Comparison of ENCODE assay signal across 1 cellular context in the genomic region with DNA sequence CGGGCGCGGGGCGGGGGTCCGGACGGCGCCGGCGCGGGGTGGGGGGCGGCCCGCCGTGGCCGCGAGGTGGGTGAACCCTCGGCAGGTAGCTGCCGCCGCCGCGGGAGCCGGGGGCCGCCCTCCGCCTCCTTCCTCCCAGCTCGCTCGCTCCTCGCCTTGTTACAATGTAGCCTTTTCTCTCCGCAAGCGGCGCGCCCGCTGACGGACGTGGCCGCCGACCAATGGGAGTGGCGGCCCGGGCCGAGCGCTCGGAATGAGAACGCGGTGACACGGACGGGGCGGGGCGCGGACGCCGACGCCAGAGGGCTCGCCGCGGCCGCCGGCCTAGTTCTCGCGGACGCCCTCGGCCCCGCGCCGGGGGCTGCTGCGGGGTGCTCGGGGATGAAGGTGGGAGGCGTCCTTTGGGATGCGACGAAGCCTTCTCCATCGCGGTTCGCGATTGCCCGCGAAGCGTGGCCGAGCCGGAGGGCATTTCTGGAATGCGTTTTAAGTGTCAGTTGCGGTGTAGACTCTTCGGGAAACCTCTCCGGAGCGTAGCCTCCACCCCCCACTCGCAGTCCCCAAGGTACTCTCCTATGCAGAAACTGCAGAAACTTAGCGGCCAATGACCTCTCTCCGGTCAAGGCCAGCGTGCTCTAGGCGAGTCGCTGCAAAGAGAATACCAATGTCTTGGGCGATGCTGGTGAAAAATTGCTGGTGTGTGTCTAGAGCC.
TF ChIP-seq lines count a peak whose summit lies in the region.

No MANE protein-coding gene starts in this region.

TF ChIP-seq in WTC11, 78 proteins besides CTCF, POLR2A, EP300 and RAD21 (continued from another document):
- TF ChIP-seq ETV6 (CRISPR knock-in tag; IDR thresholded peaks at IDR 0.05) (0 out of 2 replicates have a peak, but pooled peaks have one; percentile 60), GTF2I (CRISPR knock-in tag; conservative IDR thresholded peaks at IDR 0.05) (no peak), PRRX2 (CRISPR knock-in tag; IDR thresholded peaks at IDR 0.05) (no peak), TP53 (CRISPR knock-in tag; IDR thresholded peaks at IDR 0.05) (no peak), KAT7 (CRISPR knock-in tag; IDR thresholded peaks at IDR 0.05; ENCODE audit: borderline replicate concordance) (no peak), NFYB (CRISPR knock-in tag; conservative IDR thresholded peaks at IDR 0.05; ENCODE audit: low read depth) (peak; percentile 87), FOXP1 (CRISPR knock-in tag; IDR thresholded peaks at IDR 0.05; ENCODE audit: borderline replicate concordance) (no peak), NR2C2 (CRISPR knock-in tag; IDR thresholded peaks at IDR 0.05) (no peak), CREB1 (CRISPR knock-in tag; IDR thresholded peaks at IDR 0.05) (no peak), SOX15 (CRISPR knock-in tag; IDR thresholded peaks at IDR 0.05) (no peak), SMAD4 (CRISPR knock-in tag; IDR thresholded peaks at IDR 0.05) (no peak), TCF7 (CRISPR knock-in tag; IDR thresholded peaks at IDR 0.05; ENCODE audit: low read depth) (no peak), ZNF317 (CRISPR knock-in tag; IDR thresholded peaks at IDR 0.05; ENCODE audit: borderline replicate concordance, low read depth) (no peak), ATF1 (CRISPR knock-in tag; IDR thresholded peaks at IDR 0.05) (no peak), ZNF121 (CRISPR knock-in tag; IDR thresholded peaks at IDR 0.05) (no peak)
- TF ChIP-seq, protein P1, sequence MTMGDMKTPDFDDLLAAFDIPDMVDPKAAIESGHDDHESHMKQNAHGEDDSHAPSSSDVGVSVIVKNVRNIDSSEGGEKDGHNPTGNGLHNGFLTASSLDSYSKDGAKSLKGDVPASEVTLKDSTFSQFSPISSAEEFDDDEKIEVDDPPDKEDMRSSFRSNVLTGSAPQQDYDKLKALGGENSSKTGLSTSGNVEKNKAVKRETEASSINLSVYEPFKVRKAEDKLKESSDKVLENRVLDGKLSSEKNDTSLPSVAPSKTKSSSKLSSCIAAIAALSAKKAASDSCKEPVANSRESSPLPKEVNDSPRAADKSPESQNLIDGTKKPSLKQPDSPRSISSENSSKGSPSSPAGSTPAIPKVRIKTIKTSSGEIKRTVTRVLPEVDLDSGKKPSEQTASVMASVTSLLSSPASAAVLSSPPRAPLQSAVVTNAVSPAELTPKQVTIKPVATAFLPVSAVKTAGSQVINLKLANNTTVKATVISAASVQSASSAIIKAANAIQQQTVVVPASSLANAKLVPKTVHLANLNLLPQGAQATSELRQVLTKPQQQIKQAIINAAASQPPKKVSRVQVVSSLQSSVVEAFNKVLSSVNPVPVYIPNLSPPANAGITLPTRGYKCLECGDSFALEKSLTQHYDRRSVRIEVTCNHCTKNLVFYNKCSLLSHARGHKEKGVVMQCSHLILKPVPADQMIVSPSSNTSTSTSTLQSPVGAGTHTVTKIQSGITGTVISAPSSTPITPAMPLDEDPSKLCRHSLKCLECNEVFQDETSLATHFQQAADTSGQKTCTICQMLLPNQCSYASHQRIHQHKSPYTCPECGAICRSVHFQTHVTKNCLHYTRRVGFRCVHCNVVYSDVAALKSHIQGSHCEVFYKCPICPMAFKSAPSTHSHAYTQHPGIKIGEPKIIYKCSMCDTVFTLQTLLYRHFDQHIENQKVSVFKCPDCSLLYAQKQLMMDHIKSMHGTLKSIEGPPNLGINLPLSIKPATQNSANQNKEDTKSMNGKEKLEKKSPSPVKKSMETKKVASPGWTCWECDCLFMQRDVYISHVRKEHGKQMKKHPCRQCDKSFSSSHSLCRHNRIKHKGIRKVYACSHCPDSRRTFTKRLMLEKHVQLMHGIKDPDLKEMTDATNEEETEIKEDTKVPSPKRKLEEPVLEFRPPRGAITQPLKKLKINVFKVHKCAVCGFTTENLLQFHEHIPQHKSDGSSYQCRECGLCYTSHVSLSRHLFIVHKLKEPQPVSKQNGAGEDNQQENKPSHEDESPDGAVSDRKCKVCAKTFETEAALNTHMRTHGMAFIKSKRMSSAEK (CRISPR knock-in tag; IDR thresholded peaks at IDR 0.05; ENCODE audit: borderline replicate concordance): no peak
- TF ChIP-seq, protein P2, sequence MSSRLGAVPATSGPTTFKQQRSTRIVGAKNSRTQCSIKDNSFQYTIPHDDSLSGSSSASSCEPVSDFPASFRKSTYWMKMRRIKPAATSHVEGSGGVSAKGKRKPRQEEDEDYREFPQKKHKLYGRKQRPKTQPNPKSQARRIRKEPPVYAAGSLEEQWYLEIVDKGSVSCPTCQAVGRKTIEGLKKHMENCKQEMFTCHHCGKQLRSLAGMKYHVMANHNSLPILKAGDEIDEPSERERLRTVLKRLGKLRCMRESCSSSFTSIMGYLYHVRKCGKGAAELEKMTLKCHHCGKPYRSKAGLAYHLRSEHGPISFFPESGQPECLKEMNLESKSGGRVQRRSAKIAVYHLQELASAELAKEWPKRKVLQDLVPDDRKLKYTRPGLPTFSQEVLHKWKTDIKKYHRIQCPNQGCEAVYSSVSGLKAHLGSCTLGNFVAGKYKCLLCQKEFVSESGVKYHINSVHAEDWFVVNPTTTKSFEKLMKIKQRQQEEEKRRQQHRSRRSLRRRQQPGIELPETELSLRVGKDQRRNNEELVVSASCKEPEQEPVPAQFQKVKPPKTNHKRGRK (CRISPR knock-in tag; IDR thresholded peaks at IDR 0.05; ENCODE audit: borderline replicate concordance): no peak
- TF ChIP-seq, protein P3, sequence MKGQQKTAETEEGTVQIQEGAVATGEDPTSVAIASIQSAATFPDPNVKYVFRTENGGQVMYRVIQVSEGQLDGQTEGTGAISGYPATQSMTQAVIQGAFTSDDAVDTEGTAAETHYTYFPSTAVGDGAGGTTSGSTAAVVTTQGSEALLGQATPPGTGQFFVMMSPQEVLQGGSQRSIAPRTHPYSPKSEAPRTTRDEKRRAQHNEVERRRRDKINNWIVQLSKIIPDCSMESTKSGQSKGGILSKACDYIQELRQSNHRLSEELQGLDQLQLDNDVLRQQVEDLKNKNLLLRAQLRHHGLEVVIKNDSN (CRISPR knock-in tag; IDR thresholded peaks at IDR 0.05): no peak
- TF ChIP-seq, protein P4, sequence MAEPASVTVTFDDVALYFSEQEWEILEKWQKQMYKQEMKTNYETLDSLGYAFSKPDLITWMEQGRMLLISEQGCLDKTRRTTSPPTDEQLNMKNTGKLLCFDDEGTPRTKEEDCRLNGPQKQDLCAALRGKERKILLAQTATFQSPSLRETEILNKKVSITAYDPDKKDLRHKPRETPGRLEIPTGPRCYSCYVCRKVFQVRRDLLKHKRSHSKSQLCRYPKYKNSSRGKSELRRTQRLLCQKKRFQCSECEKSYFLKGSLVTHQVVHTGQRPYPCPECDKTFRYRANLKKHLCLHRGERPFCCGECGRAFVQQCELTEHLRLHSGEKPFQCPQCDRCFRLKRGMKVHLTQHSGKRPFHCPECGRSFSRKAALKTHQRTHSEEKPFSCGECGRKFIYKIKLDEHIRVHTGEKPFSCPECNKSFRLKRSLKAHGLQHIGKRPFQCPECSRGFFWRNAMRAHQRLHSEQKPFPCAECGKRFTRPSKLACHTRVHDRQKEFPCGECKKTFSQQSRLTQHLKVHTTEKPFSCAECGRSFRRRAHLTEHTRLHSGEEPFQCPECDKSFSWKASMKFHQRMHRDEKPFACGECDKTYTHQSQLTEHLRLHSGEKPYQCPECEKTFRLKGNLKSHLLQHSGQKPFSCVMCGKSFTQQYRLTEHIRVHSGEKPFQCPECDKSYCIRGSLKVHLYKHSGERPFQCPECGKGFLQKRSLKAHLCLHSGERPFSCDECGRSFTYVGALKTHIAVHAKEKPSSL (CRISPR knock-in tag; conservative IDR thresholded peaks at IDR 0.05): no peak
- TF ChIP-seq, protein P5, sequence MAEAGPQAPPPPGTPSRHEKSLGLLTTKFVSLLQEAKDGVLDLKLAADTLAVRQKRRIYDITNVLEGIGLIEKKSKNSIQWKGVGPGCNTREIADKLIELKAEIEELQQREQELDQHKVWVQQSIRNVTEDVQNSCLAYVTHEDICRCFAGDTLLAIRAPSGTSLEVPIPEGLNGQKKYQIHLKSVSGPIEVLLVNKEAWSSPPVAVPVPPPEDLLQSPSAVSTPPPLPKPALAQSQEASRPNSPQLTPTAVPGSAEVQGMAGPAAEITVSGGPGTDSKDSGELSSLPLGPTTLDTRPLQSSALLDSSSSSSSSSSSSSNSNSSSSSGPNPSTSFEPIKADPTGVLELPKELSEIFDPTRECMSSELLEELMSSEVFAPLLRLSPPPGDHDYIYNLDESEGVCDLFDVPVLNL (CRISPR knock-in tag; IDR thresholded peaks at IDR 0.05; ENCODE audit: borderline replicate concordance, low read depth): no peak
- TF ChIP-seq, protein P6, sequence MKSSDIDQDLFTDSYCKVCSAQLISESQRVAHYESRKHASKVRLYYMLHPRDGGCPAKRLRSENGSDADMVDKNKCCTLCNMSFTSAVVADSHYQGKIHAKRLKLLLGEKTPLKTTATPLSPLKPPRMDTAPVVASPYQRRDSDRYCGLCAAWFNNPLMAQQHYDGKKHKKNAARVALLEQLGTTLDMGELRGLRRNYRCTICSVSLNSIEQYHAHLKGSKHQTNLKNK (CRISPR knock-in tag; IDR thresholded peaks at IDR 0.05): no peak
- TF ChIP-seq, protein P7, sequence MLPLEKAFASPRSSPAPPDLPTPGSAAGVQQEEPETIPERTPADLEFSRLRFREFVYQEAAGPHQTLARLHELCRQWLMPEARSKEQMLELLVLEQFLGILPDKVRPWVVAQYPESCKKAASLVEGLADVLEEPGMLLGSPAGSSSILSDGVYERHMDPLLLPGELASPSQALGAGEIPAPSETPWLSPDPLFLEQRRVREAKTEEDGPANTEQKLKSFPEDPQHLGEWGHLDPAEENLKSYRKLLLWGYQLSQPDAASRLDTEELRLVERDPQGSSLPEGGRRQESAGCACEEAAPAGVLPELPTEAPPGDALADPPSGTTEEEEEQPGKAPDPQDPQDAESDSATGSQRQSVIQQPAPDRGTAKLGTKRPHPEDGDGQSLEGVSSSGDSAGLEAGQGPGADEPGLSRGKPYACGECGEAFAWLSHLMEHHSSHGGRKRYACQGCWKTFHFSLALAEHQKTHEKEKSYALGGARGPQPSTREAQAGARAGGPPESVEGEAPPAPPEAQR (CRISPR knock-in tag; IDR thresholded peaks at IDR 0.05): no peak
- TF ChIP-seq, protein P8, sequence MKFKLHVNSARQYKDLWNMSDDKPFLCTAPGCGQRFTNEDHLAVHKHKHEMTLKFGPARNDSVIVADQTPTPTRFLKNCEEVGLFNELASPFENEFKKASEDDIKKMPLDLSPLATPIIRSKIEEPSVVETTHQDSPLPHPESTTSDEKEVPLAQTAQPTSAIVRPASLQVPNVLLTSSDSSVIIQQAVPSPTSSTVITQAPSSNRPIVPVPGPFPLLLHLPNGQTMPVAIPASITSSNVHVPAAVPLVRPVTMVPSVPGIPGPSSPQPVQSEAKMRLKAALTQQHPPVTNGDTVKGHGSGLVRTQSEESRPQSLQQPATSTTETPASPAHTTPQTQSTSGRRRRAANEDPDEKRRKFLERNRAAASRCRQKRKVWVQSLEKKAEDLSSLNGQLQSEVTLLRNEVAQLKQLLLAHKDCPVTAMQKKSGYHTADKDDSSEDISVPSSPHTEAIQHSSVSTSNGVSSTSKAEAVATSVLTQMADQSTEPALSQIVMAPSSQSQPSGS (CRISPR knock-in tag; IDR thresholded peaks at IDR 0.05; ENCODE audit: borderline replicate concordance, low read depth): no peak
- TF ChIP-seq, protein P9, sequence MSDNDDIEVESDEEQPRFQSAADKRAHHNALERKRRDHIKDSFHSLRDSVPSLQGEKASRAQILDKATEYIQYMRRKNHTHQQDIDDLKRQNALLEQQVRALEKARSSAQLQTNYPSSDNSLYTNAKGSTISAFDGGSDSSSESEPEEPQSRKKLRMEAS (CRISPR knock-in tag; IDR thresholded peaks at IDR 0.05): no peak
- TF ChIP-seq, protein P10, sequence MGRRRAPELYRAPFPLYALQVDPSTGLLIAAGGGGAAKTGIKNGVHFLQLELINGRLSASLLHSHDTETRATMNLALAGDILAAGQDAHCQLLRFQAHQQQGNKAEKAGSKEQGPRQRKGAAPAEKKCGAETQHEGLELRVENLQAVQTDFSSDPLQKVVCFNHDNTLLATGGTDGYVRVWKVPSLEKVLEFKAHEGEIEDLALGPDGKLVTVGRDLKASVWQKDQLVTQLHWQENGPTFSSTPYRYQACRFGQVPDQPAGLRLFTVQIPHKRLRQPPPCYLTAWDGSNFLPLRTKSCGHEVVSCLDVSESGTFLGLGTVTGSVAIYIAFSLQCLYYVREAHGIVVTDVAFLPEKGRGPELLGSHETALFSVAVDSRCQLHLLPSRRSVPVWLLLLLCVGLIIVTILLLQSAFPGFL (CRISPR knock-in tag; IDR thresholded peaks at IDR 0.05; ENCODE audit: borderline replicate concordance): no peak
- TF ChIP-seq, protein P11, sequence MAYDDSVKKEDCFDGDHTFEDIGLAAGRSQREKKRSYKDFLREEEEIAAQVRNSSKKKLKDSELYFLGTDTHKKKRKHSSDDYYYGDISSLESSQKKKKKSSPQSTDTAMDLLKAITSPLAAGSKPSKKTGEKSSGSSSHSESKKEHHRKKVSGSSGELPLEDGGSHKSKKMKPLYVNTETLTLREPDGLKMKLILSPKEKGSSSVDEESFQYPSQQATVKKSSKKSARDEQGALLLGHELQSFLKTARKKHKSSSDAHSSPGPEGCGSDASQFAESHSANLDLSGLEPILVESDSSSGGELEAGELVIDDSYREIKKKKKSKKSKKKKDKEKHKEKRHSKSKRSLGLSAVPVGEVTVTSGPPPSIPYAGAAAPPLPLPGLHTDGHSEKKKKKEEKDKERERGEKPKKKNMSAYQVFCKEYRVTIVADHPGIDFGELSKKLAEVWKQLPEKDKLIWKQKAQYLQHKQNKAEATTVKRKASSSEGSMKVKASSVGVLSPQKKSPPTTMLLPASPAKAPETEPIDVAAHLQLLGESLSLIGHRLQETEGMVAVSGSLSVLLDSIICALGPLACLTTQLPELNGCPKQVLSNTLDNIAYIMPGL (CRISPR knock-in tag; IDR thresholded peaks at IDR 0.05): peak; percentile 69; the same call in 1 of the 2 replicates
- TF ChIP-seq, protein P12, sequence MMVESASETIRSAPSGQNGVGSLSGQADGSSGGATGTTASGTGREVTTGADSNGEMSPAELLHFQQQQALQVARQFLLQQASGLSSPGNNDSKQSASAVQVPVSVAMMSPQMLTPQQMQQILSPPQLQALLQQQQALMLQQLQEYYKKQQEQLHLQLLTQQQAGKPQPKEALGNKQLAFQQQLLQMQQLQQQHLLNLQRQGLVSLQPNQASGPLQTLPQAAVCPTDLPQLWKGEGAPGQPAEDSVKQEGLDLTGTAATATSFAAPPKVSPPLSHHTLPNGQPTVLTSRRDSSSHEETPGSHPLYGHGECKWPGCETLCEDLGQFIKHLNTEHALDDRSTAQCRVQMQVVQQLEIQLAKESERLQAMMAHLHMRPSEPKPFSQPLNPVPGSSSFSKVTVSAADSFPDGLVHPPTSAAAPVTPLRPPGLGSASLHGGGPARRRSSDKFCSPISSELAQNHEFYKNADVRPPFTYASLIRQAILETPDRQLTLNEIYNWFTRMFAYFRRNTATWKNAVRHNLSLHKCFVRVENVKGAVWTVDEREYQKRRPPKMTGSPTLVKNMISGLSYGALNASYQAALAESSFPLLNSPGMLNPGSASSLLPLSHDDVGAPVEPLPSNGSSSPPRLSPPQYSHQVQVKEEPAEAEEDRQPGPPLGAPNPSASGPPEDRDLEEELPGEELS (CRISPR knock-in tag; IDR thresholded peaks at IDR 0.05): peak; percentile 53
- TF ChIP-seq, protein P13, sequence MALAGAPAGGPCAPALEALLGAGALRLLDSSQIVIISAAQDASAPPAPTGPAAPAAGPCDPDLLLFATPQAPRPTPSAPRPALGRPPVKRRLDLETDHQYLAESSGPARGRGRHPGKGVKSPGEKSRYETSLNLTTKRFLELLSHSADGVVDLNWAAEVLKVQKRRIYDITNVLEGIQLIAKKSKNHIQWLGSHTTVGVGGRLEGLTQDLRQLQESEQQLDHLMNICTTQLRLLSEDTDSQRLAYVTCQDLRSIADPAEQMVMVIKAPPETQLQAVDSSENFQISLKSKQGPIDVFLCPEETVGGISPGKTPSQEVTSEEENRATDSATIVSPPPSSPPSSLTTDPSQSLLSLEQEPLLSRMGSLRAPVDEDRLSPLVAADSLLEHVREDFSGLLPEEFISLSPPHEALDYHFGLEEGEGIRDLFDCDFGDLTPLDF (CRISPR knock-in tag; IDR thresholded peaks at IDR 0.05): no peak
